In the genomic region with DNA sequence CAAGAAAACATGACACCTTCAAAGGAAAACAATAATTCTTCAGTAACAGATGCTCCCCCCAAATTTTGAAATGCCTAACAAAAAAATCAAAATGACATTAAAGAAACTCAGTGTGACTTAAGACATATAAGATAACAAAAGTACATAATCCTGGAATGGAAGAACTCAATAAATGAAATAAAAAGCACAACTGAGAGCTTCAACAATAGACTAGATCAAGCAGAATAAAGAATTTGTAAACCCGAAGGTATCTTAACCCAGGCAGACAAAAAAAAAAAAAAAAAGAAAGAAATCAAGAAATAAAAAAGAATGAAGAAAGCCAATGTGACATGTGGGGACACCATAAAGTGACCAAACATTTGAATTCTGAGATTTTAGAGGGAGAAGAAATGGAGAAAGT, we compare ENCODE assay signal across 24 cellular contexts. TPM values are rescaled to one million over a fixed set of nuclear protein-coding genes. Genes with fewer than 3 reads are reported as not detected.
DNase-seq lines count a peak whose midpoint lies in the region; ATAC-seq, FAIRE-seq and TF ChIP-seq lines count a peak whose summit lies in the region.
"Had no signal": no experiment of that assay in that cellular context is flagged by ENCODE, and none has a peak within 500 bp of the region (broad histone marks: within the 10 kb centered on the region; RNA-seq: fewer than 3 reads in every experiment).

No MANE protein-coding gene starts in this region.

- H3K4me3 ChIP-seq in HepG2 (replicated peaks in 1 of 3; ENCODE audit: insufficient read depth in 1 of 3, low read depth in 2 of 3, low read length in 3 of 3) (no peak overlapping the region), right lobe of liver (no peak overlapping the region), OCI-LY7 (ENCODE audit: low read depth, low read length, poor library complexity, severe bottlenecking) (no peak overlapping the region), right cardiac atrium (ENCODE audit: low read length) (no peak overlapping the region)
- H3K4me3 ChIP-seq: GM23248, HAP-1 had no signal

- no peak for TF ChIP-seq RAD21 in HepG2 (CRISPR knock-in tag; IDR thresholded peaks at IDR 0.05)

- H3K79me2 ChIP-seq in HepG2 (ENCODE audit: insufficient read depth, low read length) (no peaks in the 10 kb centered on the region), OCI-LY7 (ENCODE audit: insufficient read depth, low read depth, low read length) (no peaks in the 10 kb centered on the region)

- no peaks in the 10 kb centered on the region for H3K27me3 ChIP-seq in HepG2 (ENCODE audit: control insufficient read depth in 1 of 2, insufficient read depth in 2 of 2, low read length in 2 of 2)
- H3K27me3 ChIP-seq in right lobe of liver, result no peaks in the 10 kb centered on the region
- no peaks in the 10 kb centered on the region for H3K27me3 ChIP-seq in right cardiac atrium (ENCODE audit: control insufficient read depth, insufficient read depth)
- H3K27me3 ChIP-seq: BE2C had no signal

- WGBS in HepG2 (ENCODE audit: low lambda C conversion rate), result 97% methylated on average over 1 of the region's 1 CpG
- WGBS in right lobe of liver (ENCODE audit: insufficient coverage, low coverage, low lambda C conversion rate, missing lambda C conversion rate), result 80% methylated on average over 1 of the region's 1 CpG
- WGBS in right cardiac atrium, result 98% methylated on average over 1 of the region's 1 CpG

- H3K27ac ChIP-seq in HepG2 (ENCODE audit: extremely low read length, insufficient read depth, low read length), result no peak overlapping the region
- no peak overlapping the region for H3K27ac ChIP-seq in right lobe of liver
- H3K27ac ChIP-seq in OCI-LY7 (ENCODE audit: low read depth, low read length, poor library complexity, severe bottlenecking), result no peak overlapping the region
- H3K27ac ChIP-seq in right cardiac atrium (ENCODE audit: low read length), result no peak overlapping the region
- H3K27ac ChIP-seq: GM23248, HL-60 had no signal

- H3K9me3 Mint-ChIP-seq in central memory CD8-positive, alpha-beta T cell, result peaks cover 8% of the 10 kb centered on the region

- DNase-seq in HepG2 (ENCODE audit: low spot score), result no peak
- no peak for DNase-seq in right lobe of liver
- peak; percentile 16 for DNase-seq in OCI-LY7 (ENCODE audit: low spot score)
- DNase-seq in central memory CD8-positive, alpha-beta T cell (ENCODE audit: low spot score in 2 of 2), result no peak
- no peak for DNase-seq in sciatic nerve (ENCODE audit: low spot score)
- no peak for DNase-seq in right cardiac atrium
- DNase-seq: ACHN; BE2C; C1 segment of cervical spinal cord; Caco-2; CD4-positive, alpha-beta T cell; DMS53; DND-41; EL; GM23248; IMR-90; KG1 had no signal

- H3K9ac ChIP-seq in HepG2 (ENCODE audit: insufficient read depth, low read depth, low read length), result no peak overlapping the region
- H3K9ac ChIP-seq: GM23248 had no signal

- FAIRE-seq in HepG2 (lab: Jason Lieb, UNC), result no peak
- FAIRE-seq: GM12892, GM18507 had no signal

- H3K27ac Mint-ChIP-seq in central memory CD8-positive, alpha-beta T cell (ENCODE audit: low read depth), result peak overlapping the region; percentile 64
- H3K27ac Mint-ChIP-seq: CD4-positive, alpha-beta T cell had no signal

- CTCF ChIA-PET in HepG2 (lab: Yijun Ruan, JAX; ENCODE audit: low intra/inter-chr PET ratio, low total read pairs) (no interaction called here), OCI-LY7 (lab: Charles Lee; ENCODE audit: unreplicated experiment) (no interaction called here)

- H3K27me3 Mint-ChIP-seq in central memory CD8-positive, alpha-beta T cell, result no peaks in the 10 kb centered on the region
- H3K27me3 Mint-ChIP-seq: CD4-positive, alpha-beta T cell had no signal

- TF ChIP-seq CTCF in HepG2 (CRISPR knock-in tag; IDR thresholded peaks at IDR 0.05) (no peak), right lobe of liver (IDR thresholded peaks at IDR 0.05) (no peak), OCI-LY7 (conservative IDR thresholded peaks at IDR 0.05; ENCODE audit: low read length) (no peak)

- POLR2A ChIA-PET in HepG2 (lab: Yijun Ruan, JAX), result no interaction called here
- POLR2A ChIA-PET in OCI-LY7 (lab: Charles Lee), result interaction anchor here (1.7 kb wide), 1 partner anchor 11 kb away, joined by 4 read pairs; no protein-coding TSS in a partner anchor

- in situ Hi-C loops in HepG2 (cut with HindIII; ENCODE audit: extremely low pct_ligation_motif_present, low pct_unique_long_range_greater_than_20kb), result no loop called here

- TF ChIP-seq EP300 in HepG2 (IDR thresholded peaks at IDR 0.05; ENCODE audit: low read depth in 2 of 2, low read length in 2 of 2) (no peak), HepG2 (CRISPR knock-in tag; IDR thresholded peaks at IDR 0.05; ENCODE audit: borderline replicate concordance) (no peak)

- no TSS peak for BruUV-seq in HepG2 (replicated peaks; lab: Mats Ljungman, UMichigan)
- BruUV-seq in OCI-LY7 (replicated peaks; lab: Mats Ljungman, UMichigan), result no TSS peak

- intact Hi-C loops in HepG2 (cut with micrococcal nuclease; ENCODE audit: unreplicated experiment) (no loop called here), right lobe of liver (cut with DNase I) (no loop called here), OCI-LY7 (cut with micrococcal nuclease; ENCODE audit: unreplicated experiment) (no loop called here), sciatic nerve (cut with DNase I) (no loop called here), right cardiac atrium (cut with DNase I) (no loop called here)

- peaks cover 24% of the 10 kb centered on the region for H3K4me1 Mint-ChIP-seq in central memory CD8-positive, alpha-beta T cell

- ATAC-seq in HepG2 (no peak), right lobe of liver (no peak), sciatic nerve (no peak), HG03469 (IDR thresholded peaks at IDR 0.05; ENCODE audit: unreplicated experiment) (no peak), right cardiac atrium (no peak)
- ATAC-seq in central memory CD8-positive, alpha-beta T cell (replicated peaks; ENCODE audit: extremely low read depth, poor library complexity, severe bottlenecking), result no peak

- H3K9me2 ChIP-seq in OCI-LY7 (ENCODE audit: insufficient read depth, low read length), result no peaks in the 10 kb centered on the region

- H3K4me2 ChIP-seq in HepG2 (ENCODE audit: low read depth, low read length) (no peak overlapping the region), OCI-LY7 (ENCODE audit: low read length) (no peak overlapping the region)

- no peak overlapping the region for H3K4me3 Mint-ChIP-seq in central memory CD8-positive, alpha-beta T cell
- H3K4me3 Mint-ChIP-seq: CD4-positive, alpha-beta T cell had no signal

- H3K36me3 ChIP-seq in HepG2 (replicated peaks in 1 of 2; ENCODE audit: control insufficient read depth in 1 of 2, insufficient read depth in 2 of 2, low read length in 2 of 2) (peaks cover 8 to 61% of the 10 kb centered on the region in 2 experiments), right lobe of liver (peaks cover 0 to 35% (median 8%) of the 10 kb centered on the region in 4 donors), OCI-LY7 (ENCODE audit: insufficient read depth, low read length) (peaks cover 88% of the 10 kb centered on the region)

- TF ChIP-seq POLR2A in HepG2 (IDR thresholded peaks at IDR 0.05; ENCODE audit: insufficient read depth in 1 of 2, low read depth in 2 of 2, low read length in 2 of 2) (no peak), right lobe of liver (IDR thresholded peaks at IDR 0.05) (no peak)

- H3K4me1 ChIP-seq in HepG2 (ENCODE audit: insufficient read depth, low read length) (no peaks in the 10 kb centered on the region), right lobe of liver (no peaks in the 10 kb centered on the region), OCI-LY7 (ENCODE audit: insufficient read depth, low read length, poor library complexity, severe bottlenecking) (no peaks in the 10 kb centered on the region), right cardiac atrium (ENCODE audit: control insufficient read depth, insufficient read depth, low read length) (no peaks in the 10 kb centered on the region)
- H3K4me1 ChIP-seq: BE2C, Caco-2, HAP-1 had no signal

- no peak overlapping the region for H2AFZ ChIP-seq in HepG2 (ENCODE audit: low read length)
- no peak overlapping the region for H2AFZ ChIP-seq in OCI-LY7 (ENCODE audit: low read length)
- H2AFZ ChIP-seq: GM23248 had no signal

- H3K9me3 ChIP-seq in HepG2 (ENCODE audit: low read length) (no peaks in the 10 kb centered on the region), right lobe of liver (no peaks in the 10 kb centered on the region), OCI-LY7 (ENCODE audit: low read length) (peaks cover 19% of the 10 kb centered on the region; the same call in 1 of the 2 replicates), right cardiac atrium (ENCODE audit: control insufficient read depth, low read length) (no peaks in the 10 kb centered on the region)
- H3K9me3 ChIP-seq: BE2C, Caco-2, HAP-1 had no signal

- peaks cover 49% of the 10 kb centered on the region for H3K36me3 Mint-ChIP-seq in central memory CD8-positive, alpha-beta T cell (ENCODE audit: insufficient read depth)

- H4K20me1 ChIP-seq in HepG2 (ENCODE audit: insufficient read depth, low read length), result no peaks in the 10 kb centered on the region
- no peaks in the 10 kb centered on the region for H4K20me1 ChIP-seq in OCI-LY7 (ENCODE audit: insufficient read depth, low read length)

RNA-seq across cellular contexts. Expression of a gene that starts 27.7 kb away (rescaled TPM):
- not detected in 2 replicates for total RNA-seq in HepG2 (2016; rRNA removed; fragmentation: Illumina TruSeq; extraction: Trizol)
- total RNA-seq in HepG2 (2016; cell fraction: cytosol; rRNA removed; fragmentation: Illumina TruSeq; extraction: Trizol; ENCODE audit: low read depth), result not detected in 2 replicates
- 0.04 TPM in 1 of 2 replicates, not detected in the other for total RNA-seq in HepG2 (2016; cell fraction: insoluble cytoplasmic fraction; rRNA removed; fragmentation: Illumina TruSeq; extraction: Trizol)
- not detected in 2 replicates for total RNA-seq in HepG2 (2016; cell fraction: membrane; rRNA removed; fragmentation: Illumina TruSeq; extraction: Trizol)
- not detected in 2 replicates for total RNA-seq in HepG2 (2016; cell fraction: nucleus; rRNA removed; fragmentation: Illumina TruSeq; extraction: Trizol)
- 0.03 TPM in 1 of 2 replicates, not detected in the other for polyA plus RNA-seq in HepG2 (2011; rRNA removed)
- not detected in 2 replicates for polyA plus RNA-seq in HepG2 (2011; cell fraction: cytosol; rRNA removed)
- polyA plus RNA-seq in HepG2 (2011; cell fraction: nucleus; rRNA removed), result 0.13 TPM in 1 of 2 replicates, not detected in the other
- polyA plus RNA-seq in HepG2 (2012), result not detected in 2 replicates
- polyA plus RNA-seq in HepG2 (2016; cell fraction: cytosol; fragmentation: Illumina TruSeq; extraction: Trizol; ENCODE audit: low read depth), result not detected in 2 replicates
- polyA plus RNA-seq in HepG2 (2016; cell fraction: insoluble cytoplasmic fraction; fragmentation: Illumina TruSeq; extraction: Trizol; ENCODE audit: low read depth), result not detected in 2 replicates
- not detected in 2 replicates for polyA plus RNA-seq in HepG2 (2016; cell fraction: membrane; fragmentation: Illumina TruSeq; extraction: Trizol; ENCODE audit: low read depth)
- polyA plus RNA-seq in HepG2 (2016; cell fraction: nucleus; fragmentation: Illumina TruSeq; extraction: Trizol; ENCODE audit: insufficient read depth, low read depth), result not detected in 2 replicates
- 0.26 TPM in 1 of 2 replicates, not detected in the other for polyA minus RNA-seq in HepG2 (2011; rRNA and poly(A)+ RNA removed; ENCODE audit: low replicate concordance)
- not detected in 2 replicates for polyA minus RNA-seq in HepG2 (2011; cell fraction: cytosol; rRNA and poly(A)+ RNA removed)
- polyA minus RNA-seq in HepG2 (2011; cell fraction: nucleus; rRNA and poly(A)+ RNA removed), result 0.13 and 0.25 TPM in 2 replicates
- total RNA-seq in right lobe of liver, result not detected
- 0.28 TPM in 1 of 2 replicates, not detected in the other for total RNA-seq in OCI-LY7 (2014; rRNA removed; shearing (Covaris generic))
- total RNA-seq in OCI-LY7 (2022), result 0.13 and 0.42 TPM in 2 replicates
- not detected for total RNA-seq in sciatic nerve
- total RNA-seq in right cardiac atrium, result under 1 TPM in 3 of 4 donors, not detected in 1; 0.17 to 0.57 (median 0.25) TPM
- polyA plus RNA-seq in right cardiac atrium, result not detected
- total RNA-seq: A172; Caco-2; CD4-positive, alpha-beta T cell; GM23248; HT1080 had no signal
- polyA plus RNA-seq: GM23248 had no signal

RNA-seq across cellular contexts. Expression of a gene that starts 39.0 kb away (rescaled TPM):
- total RNA-seq in HepG2 (2016; rRNA removed; fragmentation: Illumina TruSeq; extraction: Trizol), result 29.4 and 31.2 TPM in 2 replicates
- total RNA-seq in HepG2 (2016; cell fraction: cytosol; rRNA removed; fragmentation: Illumina TruSeq; extraction: Trizol; ENCODE audit: low read depth), result 9.3 and 10.7 TPM in 2 replicates
- total RNA-seq in HepG2 (2016; cell fraction: insoluble cytoplasmic fraction; rRNA removed; fragmentation: Illumina TruSeq; extraction: Trizol), result 32.5 and 32.9 TPM in 2 replicates
- total RNA-seq in HepG2 (2016; cell fraction: membrane; rRNA removed; fragmentation: Illumina TruSeq; extraction: Trizol), result 16.8 and 17.7 TPM in 2 replicates
- 34.8 and 48.4 TPM in 2 replicates for total RNA-seq in HepG2 (2016; cell fraction: nucleus; rRNA removed; fragmentation: Illumina TruSeq; extraction: Trizol)
- 23.4 and 37.7 TPM in 2 replicates for polyA plus RNA-seq in HepG2 (2011; rRNA removed)
- 9.9 and 15.5 TPM in 2 replicates for polyA plus RNA-seq in HepG2 (2011; cell fraction: cytosol; rRNA removed)
- polyA plus RNA-seq in HepG2 (2011; cell fraction: nucleus; rRNA removed), result 33.6 and 34.0 TPM in 2 replicates
- polyA plus RNA-seq in HepG2 (2012), result 14.7 and 18.8 TPM in 2 replicates
- 1.3 TPM in 2 replicates for polyA plus RNA-seq in HepG2 (2016; cell fraction: cytosol; fragmentation: Illumina TruSeq; extraction: Trizol; ENCODE audit: low read depth)
- polyA plus RNA-seq in HepG2 (2016; cell fraction: insoluble cytoplasmic fraction; fragmentation: Illumina TruSeq; extraction: Trizol; ENCODE audit: low read depth), result 22.8 and 25.0 TPM in 2 replicates
- polyA plus RNA-seq in HepG2 (2016; cell fraction: membrane; fragmentation: Illumina TruSeq; extraction: Trizol; ENCODE audit: low read depth), result 5.0 and 5.4 TPM in 2 replicates
- 45.3 and 51.0 TPM in 2 replicates for polyA plus RNA-seq in HepG2 (2016; cell fraction: nucleus; fragmentation: Illumina TruSeq; extraction: Trizol; ENCODE audit: insufficient read depth, low read depth)
- 63.6 and 109 TPM in 2 replicates for polyA minus RNA-seq in HepG2 (2011; rRNA and poly(A)+ RNA removed; ENCODE audit: low replicate concordance)
- polyA minus RNA-seq in HepG2 (2011; cell fraction: cytosol; rRNA and poly(A)+ RNA removed), result 9.4 and 13.5 TPM in 2 replicates
- polyA minus RNA-seq in HepG2 (2011; cell fraction: nucleus; rRNA and poly(A)+ RNA removed), result 99.1 and 114 TPM in 2 replicates
- total RNA-seq in right lobe of liver, result 10 to 100 TPM; 15.9 to 32.3 (median 22.6) TPM
- 35.7 and 50.0 TPM in 2 replicates for total RNA-seq in OCI-LY7 (2014; rRNA removed; shearing (Covaris generic))
- 44.5 and 44.8 TPM in 2 replicates for total RNA-seq in OCI-LY7 (2022)
- total RNA-seq in sciatic nerve, result 54.3 TPM
- 10 to 100 TPM; 31.8 to 38.2 (median 35.7) TPM for total RNA-seq in right cardiac atrium
- polyA plus RNA-seq in right cardiac atrium, result 19.0 TPM

RNA-seq across cellular contexts. Expression of a gene that starts 39.1 kb away (rescaled TPM):
- total RNA-seq in HepG2 (2016; rRNA removed; fragmentation: Illumina TruSeq; extraction: Trizol) (26.6 and 29.6 TPM in 2 replicates), right lobe of liver (10 to 100 TPM in 5 of 6 experiments, 1 to 10 TPM in 1; 9.3 to 20.8 (median 15.0) TPM), OCI-LY7 (2022) (42.3 and 51.6 TPM in 2 replicates), sciatic nerve (76.8 TPM), right cardiac atrium (10 to 100 TPM; 49.3 to 55.3 (median 52.4) TPM)
- total RNA-seq in HepG2 (2016; cell fraction: cytosol; rRNA removed; fragmentation: Illumina TruSeq; extraction: Trizol; ENCODE audit: low read depth), result 130 and 133 TPM in 2 replicates
- total RNA-seq in HepG2 (2016; cell fraction: insoluble cytoplasmic fraction; rRNA removed; fragmentation: Illumina TruSeq; extraction: Trizol), result 28.0 and 29.0 TPM in 2 replicates
- 50.5 and 64.6 TPM in 2 replicates for total RNA-seq in HepG2 (2016; cell fraction: membrane; rRNA removed; fragmentation: Illumina TruSeq; extraction: Trizol)
- 30.0 and 30.8 TPM in 2 replicates for total RNA-seq in HepG2 (2016; cell fraction: nucleus; rRNA removed; fragmentation: Illumina TruSeq; extraction: Trizol)
- polyA plus RNA-seq in HepG2 (2011; rRNA removed) (24.8 and 28.7 TPM in 2 replicates), right cardiac atrium (8.1 TPM)
- 11.0 and 16.4 TPM in 2 replicates for polyA plus RNA-seq in HepG2 (2011; cell fraction: cytosol; rRNA removed)
- 33.1 and 34.3 TPM in 2 replicates for polyA plus RNA-seq in HepG2 (2011; cell fraction: nucleus; rRNA removed)
- 14.4 and 16.4 TPM in 2 replicates for polyA plus RNA-seq in HepG2 (2012)
- polyA plus RNA-seq in HepG2 (2016; cell fraction: cytosol; fragmentation: Illumina TruSeq; extraction: Trizol; ENCODE audit: low read depth), result 0.88 and 1.3 TPM in 2 replicates
- 17.6 and 18.3 TPM in 2 replicates for polyA plus RNA-seq in HepG2 (2016; cell fraction: insoluble cytoplasmic fraction; fragmentation: Illumina TruSeq; extraction: Trizol; ENCODE audit: low read depth)
- polyA plus RNA-seq in HepG2 (2016; cell fraction: membrane; fragmentation: Illumina TruSeq; extraction: Trizol; ENCODE audit: low read depth), result 5.8 and 6.9 TPM in 2 replicates
- 35.0 and 37.6 TPM in 2 replicates for polyA plus RNA-seq in HepG2 (2016; cell fraction: nucleus; fragmentation: Illumina TruSeq; extraction: Trizol; ENCODE audit: insufficient read depth, low read depth)
- polyA minus RNA-seq in HepG2 (2011; rRNA and poly(A)+ RNA removed; ENCODE audit: low replicate concordance), result 31.3 and 58.8 TPM in 2 replicates
- polyA minus RNA-seq in HepG2 (2011; cell fraction: cytosol; rRNA and poly(A)+ RNA removed), result 24.5 and 30.5 TPM in 2 replicates
- 62.4 and 73.8 TPM in 2 replicates for polyA minus RNA-seq in HepG2 (2011; cell fraction: nucleus; rRNA and poly(A)+ RNA removed)
- total RNA-seq in OCI-LY7 (2014; rRNA removed; shearing (Covaris generic)), result 15.4 and 25.3 TPM in 2 replicates
